Comparison of ENCODE assay signal across 27 cellular contexts in the genomic region with DNA sequence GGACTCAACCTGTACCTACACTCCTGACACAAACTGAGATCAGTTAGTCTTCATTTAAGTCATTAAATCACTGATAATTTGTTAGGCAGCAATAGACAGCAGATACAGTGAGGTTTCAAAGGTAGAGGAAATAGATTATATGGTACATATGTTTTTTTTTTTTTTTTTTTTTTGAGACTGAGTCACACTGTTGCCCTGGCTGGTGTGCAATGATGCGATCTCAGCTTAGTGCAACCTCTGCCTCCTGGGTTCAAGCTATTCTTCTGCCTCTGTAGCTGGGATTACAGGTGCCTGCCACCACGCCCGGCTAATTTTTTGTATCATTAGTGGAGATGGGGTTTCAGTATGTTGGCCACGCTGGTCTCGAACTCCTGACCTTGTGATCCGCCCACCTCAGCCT. TPM values are rescaled to one million over a fixed set of nuclear protein-coding genes. Genes with fewer than 3 reads are reported as not detected.
"Had no signal": no experiment of that assay in that cellular context is flagged by ENCODE, and none has a peak within 500 bp of the region (broad histone marks: within the 10 kb centered on the region; RNA-seq: fewer than 3 reads in every experiment).

No MANE protein-coding gene starts in this region.

- H3K27ac ChIP-seq: colonic mucosa, dorsolateral prefrontal cortex, foreskin keratinocyte, hepatocyte, right lobe of liver, skin epidermis, stomach, suprapubic skin, tibial nerve, uterus, WERI-Rb-1 had no signal

- DNase-seq: activated CD4-positive, CD25-positive, alpha-beta regulatory T cell treated with anti-CD3 and anti-CD28 coated beads, Interleukin-2, amount 50 U/mL, for 72 hours; activated CD8-positive, alpha-beta memory T cell treated with anti-CD3 and anti-CD28 coated beads for 24 hours; activated CD8-positive, alpha-beta memory T cell treated with anti-CD3 and anti-CD28 coated beads, Interleukin-2, amount 50 U/mL, for 4 hours; activated naive CD4-positive, alpha-beta T cell; activated naive CD8-positive, alpha-beta T cell treated with anti-CD3 and anti-CD28 coated beads for 36 hours; activated T-cell treated with anti-CD3 and anti-CD28 coated beads, Interleukin-2, amount 50 U/mL, for 4 hours; colonic mucosa; dorsolateral prefrontal cortex; endodermal cell; foreskin keratinocyte; left ventricle myocardium superior; midbrain; natural killer cell; right lobe of liver; stimulated activated CD4-positive, alpha-beta T cell treated with anti-CD3 and anti-CD28 coated beads, Interleukin-2, amount 100 ng/mL, for 24 hours; stomach; T-helper 1 cell; uterus; WERI-Rb-1 had no signal

- H3K4me1 Mint-ChIP-seq: activated naive CD8-positive, alpha-beta T cell treated with anti-CD3 and anti-CD28 coated beads for 36 hours; natural killer cell; stimulated activated memory B cell treated with anti-CD40 and anti-IgM and Interleukin-4, amounts not matched to agents 10 μg/mL and 1 μg/mL and 100 μg/mL, for 72 hours had no signal

- H3K36me3 ChIP-seq: colonic mucosa, right lobe of liver, stomach, suprapubic skin, tibial nerve, uterus, WERI-Rb-1 had no signal

- FAIRE-seq: astrocyte, TTC549 had no signal

- H2AFZ ChIP-seq: hepatocyte had no signal

- H3K4me3 Mint-ChIP-seq: activated naive CD8-positive, alpha-beta T cell treated with anti-CD3 and anti-CD28 coated beads for 36 hours; activated T-cell treated with anti-CD3 and anti-CD28 coated beads, Interleukin-2, amount 50 U/mL, for 4 hours; endodermal cell; natural killer cell; stimulated activated memory B cell treated with anti-CD40 and anti-IgM and Interleukin-4, amounts not matched to agents 10 μg/mL and 1 μg/mL and 100 μg/mL, for 72 hours had no signal

- H3K79me2 ChIP-seq: hepatocyte had no signal

- H3K9me3 Mint-ChIP-seq: activated naive CD8-positive, alpha-beta T cell treated with anti-CD3 and anti-CD28 coated beads for 36 hours; activated T-helper 2 cell treated with anti-CD3 and anti-CD28 coated beads, Interferon-gamma antibody, Interleukin-2, Interleukin-4, amounts not matched to agents 10 μg/mL and 5 μg/mL and 100 μg/mL, durations not matched to agents 14 hours and 24 hours and 36 hours; natural killer cell had no signal

- H3K36me3 Mint-ChIP-seq: activated naive CD8-positive, alpha-beta T cell treated with anti-CD3 and anti-CD28 coated beads for 36 hours; natural killer cell; stimulated activated memory B cell treated with anti-CD40 and anti-IgM and Interleukin-4, amounts not matched to agents 10 μg/mL and 1 μg/mL and 100 μg/mL, for 72 hours had no signal

- H3K4me2 ChIP-seq: hepatocyte had no signal

- H3K4me1 ChIP-seq: colonic mucosa, right lobe of liver, stomach, uterus had no signal

- ATAC-seq: activated T-cell treated with anti-CD3 and anti-CD28 coated beads, Interleukin-2, amount 50 U/mL, for 4 hours; foreskin keratinocyte; left ventricle myocardium superior; natural killer cell; right lobe of liver; stimulated activated memory B cell treated with anti-CD40 and anti-IgM and Interleukin-4, amounts not matched to agents 10 μg/mL and 1 μg/mL and 100 μg/mL, for 72 hours had no signal

- H3K27me3 ChIP-seq: colonic mucosa, dorsolateral prefrontal cortex, foreskin keratinocyte, hepatocyte, right lobe of liver, stomach, suprapubic skin, tibial nerve, uterus had no signal

- H3K27ac Mint-ChIP-seq: activated naive CD8-positive, alpha-beta T cell treated with anti-CD3 and anti-CD28 coated beads for 36 hours; activated T-helper 2 cell treated with anti-CD3 and anti-CD28 coated beads, Interferon-gamma antibody, Interleukin-2, Interleukin-4, amounts not matched to agents 10 μg/mL and 5 μg/mL and 100 μg/mL, durations not matched to agents 14 hours and 24 hours and 36 hours; endodermal cell; natural killer cell; stimulated activated memory B cell treated with anti-CD40 and anti-IgM and Interleukin-4, amounts not matched to agents 10 μg/mL and 1 μg/mL and 100 μg/mL, for 72 hours had no signal

- H3K9me3 ChIP-seq: colonic mucosa, right lobe of liver, stomach, suprapubic skin, tibial nerve, uterus had no signal

- H3K4me3 ChIP-seq: colonic mucosa, dorsolateral prefrontal cortex, hepatocyte, right lobe of liver, skin epidermis, stomach, suprapubic skin, tibial nerve, uterus had no signal

RNA-seq across cellular contexts. Expression of a gene that starts 38.2 kb away (rescaled TPM):
- total RNA-seq: activated naive CD8-positive, alpha-beta T cell treated with anti-CD3 and anti-CD28 coated beads for 36 hours; activated T-helper 2 cell treated with anti-CD3 and anti-CD28 coated beads, Interferon-gamma antibody, Interleukin-2, Interleukin-4, amounts not matched to agents 10 μg/mL and 5 μg/mL and 100 μg/mL, durations not matched to agents 14 hours and 24 hours and 36 hours had no signal
